In the genomic region with DNA sequence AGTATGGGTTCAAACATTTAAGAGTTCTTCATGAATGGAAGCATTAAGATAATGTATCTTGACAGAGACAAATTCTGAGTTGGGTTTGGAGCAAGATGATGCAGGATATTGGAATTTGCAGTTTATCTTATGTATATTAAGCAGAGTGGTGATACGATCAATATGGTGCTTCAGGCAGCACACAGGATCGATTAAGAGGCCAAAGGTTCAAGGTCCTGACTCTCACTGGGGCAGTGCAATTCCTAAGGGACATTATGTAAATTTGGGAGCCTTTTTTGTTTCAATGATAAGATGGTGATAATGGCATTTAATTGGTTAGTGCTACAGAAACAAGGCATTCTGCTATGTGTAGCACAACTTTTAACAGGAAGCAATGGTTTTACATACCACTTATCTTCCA, we compare ENCODE assay signal across 1 cellular context.
TF ChIP-seq lines count a peak whose summit lies in the region.

No MANE protein-coding gene starts in this region.

TF ChIP-seq in HepG2, 621 proteins besides CTCF, POLR2A, EP300 and RAD21 (continued from another document):
- TF ChIP-seq, protein P1, sequence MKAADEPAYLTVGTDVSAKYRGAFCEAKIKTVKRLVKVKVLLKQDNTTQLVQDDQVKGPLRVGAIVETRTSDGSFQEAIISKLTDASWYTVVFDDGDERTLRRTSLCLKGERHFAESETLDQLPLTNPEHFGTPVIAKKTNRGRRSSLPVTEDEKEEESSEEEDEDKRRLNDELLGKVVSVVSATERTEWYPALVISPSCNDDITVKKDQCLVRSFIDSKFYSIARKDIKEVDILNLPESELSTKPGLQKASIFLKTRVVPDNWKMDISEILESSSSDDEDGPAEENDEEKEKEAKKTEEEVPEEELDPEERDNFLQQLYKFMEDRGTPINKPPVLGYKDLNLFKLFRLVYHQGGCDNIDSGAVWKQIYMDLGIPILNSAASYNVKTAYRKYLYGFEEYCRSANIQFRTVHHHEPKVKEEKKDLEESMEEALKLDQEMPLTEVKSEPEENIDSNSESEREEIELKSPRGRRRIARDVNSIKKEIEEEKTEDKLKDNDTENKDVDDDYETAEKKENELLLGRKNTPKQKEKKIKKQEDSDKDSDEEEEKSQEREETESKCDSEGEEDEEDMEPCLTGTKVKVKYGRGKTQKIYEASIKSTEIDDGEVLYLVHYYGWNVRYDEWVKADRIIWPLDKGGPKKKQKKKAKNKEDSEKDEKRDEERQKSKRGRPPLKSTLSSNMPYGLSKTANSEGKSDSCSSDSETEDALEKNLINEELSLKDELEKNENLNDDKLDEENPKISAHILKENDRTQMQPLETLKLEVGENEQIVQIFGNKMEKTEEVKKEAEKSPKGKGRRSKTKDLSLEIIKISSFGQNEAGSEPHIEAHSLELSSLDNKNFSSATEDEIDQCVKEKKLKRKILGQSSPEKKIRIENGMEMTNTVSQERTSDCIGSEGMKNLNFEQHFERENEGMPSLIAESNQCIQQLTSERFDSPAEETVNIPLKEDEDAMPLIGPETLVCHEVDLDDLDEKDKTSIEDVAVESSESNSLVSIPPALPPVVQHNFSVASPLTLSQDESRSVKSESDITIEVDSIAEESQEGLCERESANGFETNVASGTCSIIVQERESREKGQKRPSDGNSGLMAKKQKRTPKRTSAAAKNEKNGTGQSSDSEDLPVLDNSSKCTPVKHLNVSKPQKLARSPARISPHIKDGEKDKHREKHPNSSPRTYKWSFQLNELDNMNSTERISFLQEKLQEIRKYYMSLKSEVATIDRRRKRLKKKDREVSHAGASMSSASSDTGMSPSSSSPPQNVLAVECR (CRISPR knock-in tag; IDR thresholded peaks at IDR 0.05; ENCODE audit: borderline replicate concordance) = no peak
- no peak for TF ChIP-seq ZNF644 (CRISPR knock-in tag; IDR thresholded peaks at IDR 0.05; ENCODE audit: low read depth)
- TF ChIP-seq, protein P2, sequence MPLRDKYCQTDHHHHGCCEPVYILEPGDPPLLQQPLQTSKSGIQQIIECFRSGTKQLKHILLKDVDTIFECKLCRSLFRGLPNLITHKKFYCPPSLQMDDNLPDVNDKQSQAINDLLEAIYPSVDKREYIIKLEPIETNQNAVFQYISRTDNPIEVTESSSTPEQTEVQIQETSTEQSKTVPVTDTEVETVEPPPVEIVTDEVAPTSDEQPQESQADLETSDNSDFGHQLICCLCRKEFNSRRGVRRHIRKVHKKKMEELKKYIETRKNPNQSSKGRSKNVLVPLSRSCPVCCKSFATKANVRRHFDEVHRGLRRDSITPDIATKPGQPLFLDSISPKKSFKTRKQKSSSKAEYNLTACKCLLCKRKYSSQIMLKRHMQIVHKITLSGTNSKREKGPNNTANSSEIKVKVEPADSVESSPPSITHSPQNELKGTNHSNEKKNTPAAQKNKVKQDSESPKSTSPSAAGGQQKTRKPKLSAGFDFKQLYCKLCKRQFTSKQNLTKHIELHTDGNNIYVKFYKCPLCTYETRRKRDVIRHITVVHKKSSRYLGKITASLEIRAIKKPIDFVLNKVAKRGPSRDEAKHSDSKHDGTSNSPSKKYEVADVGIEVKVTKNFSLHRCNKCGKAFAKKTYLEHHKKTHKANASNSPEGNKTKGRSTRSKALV (CRISPR knock-in tag; IDR thresholded peaks at IDR 0.05) = no peak
- peak; percentile 92 for TF ChIP-seq KAT2B (IDR thresholded peaks at IDR 0.05; ENCODE audit: borderline replicate concordance, low read depth, low read length)
- no peak for TF ChIP-seq ZNF34 (CRISPR knock-in tag; IDR thresholded peaks at IDR 0.05; ENCODE audit: borderline replicate concordance)
- TF ChIP-seq ONECUT2 (CRISPR knock-in tag; IDR thresholded peaks at IDR 0.05) = peak; percentile 86
